In genomic region chr17:45131294-45131615, GRCh38 we compare ENCODE assay signal across 8 cellular contexts. TPM values are rescaled to one million over a fixed set of nuclear protein-coding genes. Genes with fewer than 3 reads are reported as not detected.
DNase-seq lines count a peak whose midpoint lies in the region; ATAC-seq and TF ChIP-seq lines count a peak whose summit lies in the region.
"Had no signal": no experiment of that assay in that cellular context is flagged by ENCODE, and none has a peak within 500 bp of the region (broad histone marks: within the 10 kb centered on the region; RNA-seq: fewer than 3 reads in every experiment).

No MANE protein-coding gene starts in this region.

- H3K4me3 Mint-ChIP-seq in activated CD4-positive, alpha-beta memory T cell treated with anti-CD3 and anti-CD28 coated beads, Interleukin-2, amount 10 ng/mL, durations not matched to agents 7 days and 5 days, result peak overlapping the region; percentile 46
- peak overlapping the region; percentile 30 for H3K4me3 Mint-ChIP-seq in glutamatergic neuron (ENCODE audit: unreplicated experiment)

- peaks cover 52% of the 10 kb centered on the region for H3K79me2 ChIP-seq in HCT116 (ENCODE audit: insufficient read depth, low read length)

- no peaks in the 10 kb centered on the region for H3K9me2 ChIP-seq in HCT116 (ENCODE audit: insufficient read depth)

- peaks cover 56 to 77% of the 10 kb centered on the region in 2 experiments for H3K4me1 ChIP-seq in HCT116 (ENCODE audit: control insufficient read depth in 1 of 2, insufficient read depth in 2 of 2, low read length in 2 of 2)

- POLR2A ChIA-PET in HCT116 (lab: Charles Lee), result no interaction called here
- POLR2A ChIA-PET in activated CD4-positive, alpha-beta memory T cell treated with anti-CD3 and anti-CD28 coated beads, Interleukin-2, amount 10 ng/mL, durations not matched to agents 7 days and 5 days (lab: Charles Lee), result interaction anchor here (1.0 kb wide), 1 partner anchor 17 kb away, joined by 3 read pairs; the partner anchor contains the start of gene HEXIM1

- no peak for DNase-seq in HCT116 (ENCODE audit: low read depth, low spot score)
- DNase-seq in activated CD4-positive, alpha-beta memory T cell treated with anti-CD3 and anti-CD28 coated beads, Interleukin-2, amount 10 ng/mL, durations not matched to agents 7 days and 5 days, result no peak
- no peak for DNase-seq in glutamatergic neuron
- no peak for DNase-seq in activated gamma-delta T cell (lab: John Stamatoyannopoulos, UW)
- DNase-seq in RPMI8226, result no peak
- DNase-seq: NCI-H748 treated with DMSO at 0.1 percent for 48 hours had no signal

- peak overlapping the region; percentile 82 for H3K9ac ChIP-seq in HCT116 (ENCODE audit: low read length)

- H3K4me2 ChIP-seq in HCT116 (ENCODE audit: low read length), result peak overlapping the region; percentile 100

- H4K20me1 ChIP-seq in HCT116 (ENCODE audit: insufficient read depth), result no peaks in the 10 kb centered on the region

- TF ChIP-seq CTCF in HCT116 (IDR thresholded peaks at IDR 0.05 in 2 of 3, conservative IDR thresholded peaks at IDR 0.05 in 1 of 3; ENCODE audit: borderline replicate concordance in 1 of 3, insufficient read depth in 1 of 3, low read depth in 2 of 3, low read length in 2 of 3) (no peak), glutamatergic neuron (IDR thresholded peaks at IDR 0.05; ENCODE audit: partially characterized antibody, unreplicated experiment) (no peak)

- ATAC-seq in HCT116, result no peak
- ATAC-seq in GM19467 (IDR thresholded peaks at IDR 0.05; ENCODE audit: unreplicated experiment), result no peak

- H3K27me3 ChIP-seq in HCT116 (ENCODE audit: insufficient read depth, low read length), result no peaks in the 10 kb centered on the region

- peak overlapping the region; percentile 84 to 86 for H3K4me3 ChIP-seq in HCT116 (replicated peaks in 1 of 2; ENCODE audit: low read depth in 1 of 2, low read length in 2 of 2)
- H3K4me3 ChIP-seq in skin epidermis, result peak overlapping the region in 5 of 7 experiments; percentile 41 to 84 (median 81)

- intact Hi-C loops in HCT116 (cut with micrococcal nuclease), result loop anchor here (5.0 to 10.0 kb wide), 3 partner anchors 69 to 356 kb away; partner anchors contain the start of gene NMT1

- H3K27me3 Mint-ChIP-seq in activated CD4-positive, alpha-beta memory T cell treated with anti-CD3 and anti-CD28 coated beads, Interleukin-2, amount 10 ng/mL, durations not matched to agents 7 days and 5 days, result peaks cover 9% of the 10 kb centered on the region
- peaks cover 4% of the 10 kb centered on the region for H3K27me3 Mint-ChIP-seq in glutamatergic neuron (ENCODE audit: unreplicated experiment)

- H3K36me3 ChIP-seq in HCT116 (ENCODE audit: control insufficient read depth in 1 of 2, insufficient read depth in 2 of 2, low read length in 2 of 2), result no peaks in the 10 kb centered on the region

- no peaks in the 10 kb centered on the region for H3K36me3 Mint-ChIP-seq in activated CD4-positive, alpha-beta memory T cell treated with anti-CD3 and anti-CD28 coated beads, Interleukin-2, amount 10 ng/mL, durations not matched to agents 7 days and 5 days (ENCODE audit: low read depth)
- H3K36me3 Mint-ChIP-seq in glutamatergic neuron (ENCODE audit: unreplicated experiment), result no peaks in the 10 kb centered on the region

- no peak overlapping the region for H2AFZ ChIP-seq in HCT116 (ENCODE audit: low read depth, low read length, poor library complexity, severe bottlenecking)

- TSS peak; percentile 61 for BruUV-seq in HCT116 (replicated peaks; lab: Mats Ljungman, UMichigan)

- TF ChIP-seq POLR2A in HCT116 (IDR thresholded peaks at IDR 0.05; ENCODE audit: borderline replicate concordance, extremely low read depth, insufficient read depth, insufficient read length), result no peak

- H3K27ac ChIP-seq in HCT116 (ENCODE audit: low read depth, low read length), result peak overlapping the region; percentile 89; the same call in 1 of the 2 replicates
- H3K27ac ChIP-seq in skin epidermis, result peak overlapping the region in 7 of 21 experiments; percentile 36 to 94 (median 85)

- H3K27ac Mint-ChIP-seq in activated CD4-positive, alpha-beta memory T cell treated with anti-CD3 and anti-CD28 coated beads, Interleukin-2, amount 10 ng/mL, durations not matched to agents 7 days and 5 days, result no peak overlapping the region
- H3K27ac Mint-ChIP-seq in glutamatergic neuron (ENCODE audit: unreplicated experiment), result no peak overlapping the region

- CTCF ChIA-PET in HCT116 (lab: Charles Lee), result no interaction called here
- CTCF ChIA-PET in activated CD4-positive, alpha-beta memory T cell treated with anti-CD3 and anti-CD28 coated beads, Interleukin-2, amount 10 ng/mL, durations not matched to agents 7 days and 5 days (lab: Charles Lee), result no interaction called here

- H3K4me1 Mint-ChIP-seq in activated CD4-positive, alpha-beta memory T cell treated with anti-CD3 and anti-CD28 coated beads, Interleukin-2, amount 10 ng/mL, durations not matched to agents 7 days and 5 days, result peaks cover 14% of the 10 kb centered on the region
- H3K4me1 Mint-ChIP-seq in glutamatergic neuron (ENCODE audit: low read depth, unreplicated experiment), result peaks cover 5% of the 10 kb centered on the region

- no peaks in the 10 kb centered on the region for H3K9me3 Mint-ChIP-seq in activated CD4-positive, alpha-beta memory T cell treated with anti-CD3 and anti-CD28 coated beads, Interleukin-2, amount 10 ng/mL, durations not matched to agents 7 days and 5 days
- peaks cover 7% of the 10 kb centered on the region for H3K9me3 Mint-ChIP-seq in glutamatergic neuron (ENCODE audit: unreplicated experiment)

- RAD21 ChIA-PET in HCT116 (lab: Charles Lee; ENCODE audit: low non-redundant PET in 1 of 2, low total read pairs in 2 of 2, uncharacterized antibody in 2 of 2, unreplicated experiment in 2 of 2), result no interaction called here

- no peak for TF ChIP-seq RAD21 in HCT116 (IDR thresholded peaks at IDR 0.05; ENCODE audit: low read depth)

- no peaks in the 10 kb centered on the region for H3K9me3 ChIP-seq in HCT116 (ENCODE audit: control insufficient read depth in 1 of 2, insufficient read depth in 1 of 2, low read depth in 1 of 2, low read length in 2 of 2)

TF ChIP-seq in HCT116, 20 proteins besides CTCF, POLR2A, EP300 and RAD21 (continues in another document):
- TF ChIP-seq POLR2AphosphoS5 (IDR thresholded peaks at IDR 0.05; ENCODE audit: low read depth, low read length) (no peak), SP1 (IDR thresholded peaks at IDR 0.05; ENCODE audit: low read depth) (no peak), EZH2 (IDR thresholded peaks at IDR 0.05) (no peak), FOSL1 (IDR thresholded peaks at IDR 0.05; ENCODE audit: low read depth) (no peak), ZBTB33 (IDR thresholded peaks at IDR 0.05; ENCODE audit: extremely low read depth, insufficient replicate concordance, low read length) (no peak), EZH2phosphoT487 (IDR thresholded peaks at IDR 0.05; ENCODE audit: borderline replicate concordance) (no peak), ELF1 (IDR thresholded peaks at IDR 0.05; ENCODE audit: borderline replicate concordance, low read depth) (no peak), ZFX (IDR thresholded peaks at IDR 0.05) (no peak), SIN3A (IDR thresholded peaks at IDR 0.05; ENCODE audit: low read depth) (no peak), JUND (IDR thresholded peaks at IDR 0.05) (no peak)

RNA-seq across cellular contexts. Expression of gene PLCD3, which starts 1.1 kb away (rescaled TPM):
- total RNA-seq in HCT116 (2021; ENCODE audit: unreplicated experiment), result 197 TPM
- 109 and 122 TPM in 2 replicates for polyA plus RNA-seq in HCT116 (2012)
- total RNA-seq in activated CD4-positive, alpha-beta memory T cell treated with anti-CD3 and anti-CD28 coated beads, Interleukin-2, amount 10 ng/mL, durations not matched to agents 7 days and 5 days, result 1 to 10 TPM; 2.7 to 3.1 TPM
- total RNA-seq in glutamatergic neuron (ENCODE audit: unreplicated experiment), result 6.2 TPM

RNA-seq across cellular contexts. Expression of gene ACBD4, which starts 4.2 kb away (rescaled TPM):
- total RNA-seq in HCT116 (2021; ENCODE audit: unreplicated experiment) (13.6 TPM), glutamatergic neuron (ENCODE audit: unreplicated experiment) (3.7 TPM)
- 6.1 and 9.5 TPM in 2 replicates for polyA plus RNA-seq in HCT116 (2012)
- total RNA-seq in activated CD4-positive, alpha-beta memory T cell treated with anti-CD3 and anti-CD28 coated beads, Interleukin-2, amount 10 ng/mL, durations not matched to agents 7 days and 5 days, result 10 to 100 TPM; 15.0 to 17.8 TPM

RNA-seq across cellular contexts. Expression of gene HEXIM1, which starts 17.0 kb away (rescaled TPM):
- total RNA-seq in HCT116 (2021; ENCODE audit: unreplicated experiment), result 58.0 TPM
- polyA plus RNA-seq in HCT116 (2012), result 29.6 and 33.0 TPM in 2 replicates
- total RNA-seq in activated CD4-positive, alpha-beta memory T cell treated with anti-CD3 and anti-CD28 coated beads, Interleukin-2, amount 10 ng/mL, durations not matched to agents 7 days and 5 days, result 10 to 100 TPM; 35.0 to 35.8 TPM
- total RNA-seq in glutamatergic neuron (ENCODE audit: unreplicated experiment), result 13.0 TPM

RNA-seq across cellular contexts. Expression of gene HEXIM2, which starts 30.4 kb away (rescaled TPM):
- total RNA-seq in HCT116 (2021; ENCODE audit: unreplicated experiment) (13.5 TPM), glutamatergic neuron (ENCODE audit: unreplicated experiment) (8.4 TPM)
- polyA plus RNA-seq in HCT116 (2012), result 14.1 and 18.1 TPM in 2 replicates
- 1 to 10 TPM; 6.5 to 8.0 TPM for total RNA-seq in activated CD4-positive, alpha-beta memory T cell treated with anti-CD3 and anti-CD28 coated beads, Interleukin-2, amount 10 ng/mL, durations not matched to agents 7 days and 5 days

Comparison
In these comparisons a context has a peak if more than half of its experiments do, and no peak if none do; other contexts are left out.
1. RNA of gene PLCD3, which starts 1.1 kb away (total RNA-seq): 197 TPM in HCT116 (single experiment); 6.2 TPM in glutamatergic neuron (single experiment) and 2.7 to 3.1 TPM in activated CD4-positive, alpha-beta memory T cell treated with anti-CD3 and anti-CD28 coated beads, Interleukin-2, amount 10 ng/mL, durations not matched to agents 7 days and 5 days; every median in the first group is over 10 times any median in the second.